In genomic region chr3:42097166-42097946, GRCh38 we compare ENCODE assay signal across 1 cellular context.
TF ChIP-seq lines count a peak whose summit lies in the region.

No MANE protein-coding gene starts in this region.

TF ChIP-seq in WTC11, 78 proteins besides CTCF, POLR2A, EP300 and RAD21 (continued from another document):
- TF ChIP-seq STAT6 (CRISPR knock-in tag; conservative IDR thresholded peaks at IDR 0.05; ENCODE audit: low read depth) (no peak), TEAD4 (CRISPR knock-in tag; IDR thresholded peaks at IDR 0.05) (no peak), MAX (CRISPR knock-in tag; IDR thresholded peaks at IDR 0.05) (no peak), MLX (CRISPR knock-in tag; IDR thresholded peaks at IDR 0.05) (no peak), ELF4 (CRISPR knock-in tag; IDR thresholded peaks at IDR 0.05; ENCODE audit: low read depth) (no peak), ZNF232 (CRISPR knock-in tag; IDR thresholded peaks at IDR 0.05) (no peak), NFE2L1 (CRISPR knock-in tag; IDR thresholded peaks at IDR 0.05) (no peak), ZNF219 (CRISPR knock-in tag; IDR thresholded peaks at IDR 0.05; ENCODE audit: borderline replicate concordance) (no peak), ATF3 (CRISPR knock-in tag; conservative IDR thresholded peaks at IDR 0.05) (no peak)
